Comparison of ENCODE assay signal across 1 cellular context in the genomic region with DNA sequence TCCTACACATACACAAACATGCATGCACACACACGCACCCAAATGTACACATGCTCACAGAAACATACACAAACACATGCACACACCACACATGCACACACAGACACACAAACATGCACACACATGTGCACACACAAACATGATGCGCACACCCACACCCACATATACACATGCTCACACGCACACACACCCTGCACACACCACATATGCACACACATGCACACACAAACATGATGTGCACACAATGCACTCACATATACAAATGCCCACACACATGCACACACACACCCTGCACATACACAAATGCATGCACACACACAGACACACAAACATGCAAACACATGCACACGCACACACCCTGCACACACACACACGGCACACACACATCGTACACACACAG.
A peak's percentile ranks its signal among the peaks of the same experiment; 100 is the strongest.
TF ChIP-seq lines count a peak whose summit lies in the region.

No MANE protein-coding gene starts in this region.

TF ChIP-seq in K562, 482 proteins besides CTCF, POLR2A, EP300 and RAD21 (continued from another document):
- TF ChIP-seq PCBP1 (IDR thresholded peaks at IDR 0.05; ENCODE audit: low read depth, low read length, poor library complexity, severe bottlenecking) = no peak
- no peak for TF ChIP-seq SAFB2 (IDR thresholded peaks at IDR 0.05; ENCODE audit: borderline replicate concordance, low read depth, low read length, severe bottlenecking)
- TF ChIP-seq, protein P1, sequence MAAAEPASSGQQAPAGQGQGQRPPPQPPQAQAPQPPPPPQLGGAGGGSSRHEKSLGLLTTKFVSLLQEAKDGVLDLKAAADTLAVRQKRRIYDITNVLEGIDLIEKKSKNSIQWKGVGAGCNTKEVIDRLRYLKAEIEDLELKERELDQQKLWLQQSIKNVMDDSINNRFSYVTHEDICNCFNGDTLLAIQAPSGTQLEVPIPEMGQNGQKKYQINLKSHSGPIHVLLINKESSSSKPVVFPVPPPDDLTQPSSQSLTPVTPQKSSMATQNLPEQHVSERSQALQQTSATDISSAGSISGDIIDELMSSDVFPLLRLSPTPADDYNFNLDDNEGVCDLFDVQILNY (CRISPR knock-in tag; IDR thresholded peaks at IDR 0.05) = no peak
- no peak for TF ChIP-seq ILK (tag; IDR thresholded peaks at IDR 0.05; ENCODE audit: borderline replicate concordance, low read depth)
- no peak for TF ChIP-seq FOXA1 (IDR thresholded peaks at IDR 0.05; ENCODE audit: borderline replicate concordance)
- TF ChIP-seq, protein P2, sequence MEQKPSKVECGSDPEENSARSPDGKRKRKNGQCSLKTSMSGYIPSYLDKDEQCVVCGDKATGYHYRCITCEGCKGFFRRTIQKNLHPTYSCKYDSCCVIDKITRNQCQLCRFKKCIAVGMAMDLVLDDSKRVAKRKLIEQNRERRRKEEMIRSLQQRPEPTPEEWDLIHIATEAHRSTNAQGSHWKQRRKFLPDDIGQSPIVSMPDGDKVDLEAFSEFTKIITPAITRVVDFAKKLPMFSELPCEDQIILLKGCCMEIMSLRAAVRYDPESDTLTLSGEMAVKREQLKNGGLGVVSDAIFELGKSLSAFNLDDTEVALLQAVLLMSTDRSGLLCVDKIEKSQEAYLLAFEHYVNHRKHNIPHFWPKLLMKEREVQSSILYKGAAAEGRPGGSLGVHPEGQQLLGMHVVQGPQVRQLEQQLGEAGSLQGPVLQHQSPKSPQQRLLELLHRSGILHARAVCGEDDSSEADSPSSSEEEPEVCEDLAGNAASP (IDR thresholded peaks at IDR 0.05) = no peak
- TF ChIP-seq, protein P3, sequence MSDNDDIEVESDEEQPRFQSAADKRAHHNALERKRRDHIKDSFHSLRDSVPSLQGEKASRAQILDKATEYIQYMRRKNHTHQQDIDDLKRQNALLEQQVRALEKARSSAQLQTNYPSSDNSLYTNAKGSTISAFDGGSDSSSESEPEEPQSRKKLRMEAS (CRISPR knock-in tag; IDR thresholded peaks at IDR 0.05) = peak; percentile 55; the same call in 1 of the 2 replicates
- no peak for TF ChIP-seq SIN3B (IDR thresholded peaks at IDR 0.05; ENCODE audit: low read depth)
